ENCODE assay signal across 15 cellular contexts in genomic region chr1:1853593-1854257, GRCh38. TPM values are rescaled to one million over a fixed set of nuclear protein-coding genes. Genes with fewer than 3 reads are reported as not detected.
DNase-seq lines count a peak whose midpoint lies in the region; ATAC-seq, FAIRE-seq and TF ChIP-seq lines count a peak whose summit lies in the region.
"Had no signal": no experiment of that assay in that cellular context is flagged by ENCODE, and none has a peak within 500 bp of the region (broad histone marks: within the 10 kb centered on the region; RNA-seq: fewer than 3 reads in every experiment).

No MANE protein-coding gene starts in this region.

- H3K36me3 ChIP-seq in mammary epithelial cell (ENCODE audit: insufficient read depth, low read length) = peaks cover 2% of the 10 kb centered on the region

- H4K20me1 ChIP-seq in mammary epithelial cell (ENCODE audit: insufficient read depth, low read length) = peaks cover 18% of the 10 kb centered on the region

- POLR2A ChIA-PET in activated B cell treated with CpG ODN at 0.5 μM for 24 hours (lab: Charles Lee) = no interaction called here

- no peak overlapping the region for H3K4me3 ChIP-seq in mammary epithelial cell (replicated peaks in 1 of 3; ENCODE audit: insufficient read depth in 1 of 3, low read depth in 2 of 3, low read length in 3 of 3)
- H3K4me3 ChIP-seq: SJCRH30 had no signal

- FAIRE-seq in islet of Langerhans (lab: Jason Lieb, UNC) = peak; percentile 27

- H3K4me1 ChIP-seq in mammary epithelial cell (ENCODE audit: insufficient read depth, low read length) = peaks cover 6% of the 10 kb centered on the region

- no peak overlapping the region for H3K9ac ChIP-seq in mammary epithelial cell (ENCODE audit: insufficient read depth, low read length)
- H3K9ac ChIP-seq: KMS-11 had no signal

- ATAC-seq in activated B cell treated with CpG ODN at 0.5 μM for 24 hours (ENCODE audit: low read depth) = no peak
- no peak for ATAC-seq in HG03469 (IDR thresholded peaks at IDR 0.05; ENCODE audit: unreplicated experiment)

- H3K27ac ChIP-seq in mammary epithelial cell (ENCODE audit: insufficient read depth, low read depth, low read length) (no peak overlapping the region), temporal lobe (ENCODE audit: low read depth, low read length) (peak overlapping the region; percentile 72)
- H3K27ac ChIP-seq: KMS-11, SJCRH30 had no signal

- no peak overlapping the region for H3K4me2 ChIP-seq in mammary epithelial cell (ENCODE audit: insufficient read depth, low read depth, low read length)
- H3K4me2 ChIP-seq: KMS-11 had no signal

- peak overlapping the region; percentile 20 for H3K27ac Mint-ChIP-seq in activated B cell treated with CpG ODN at 0.5 μM for 24 hours

- H3K4me3 Mint-ChIP-seq in activated B cell treated with CpG ODN at 0.5 μM for 24 hours = no peak overlapping the region

- TF ChIP-seq CTCF in mammary epithelial cell (conservative IDR thresholded peaks at IDR 0.05 in 1 of 2, IDR thresholded peaks at IDR 0.05 in 1 of 2; ENCODE audit: extremely low read depth in 1 of 2, insufficient read depth in 1 of 2, low read depth in 1 of 2, low read length in 2 of 2) (no peak), activated B cell treated with CpG ODN at 0.5 μM for 24 hours (IDR thresholded peaks at IDR 0.05) (no peak)

- no peaks in the 10 kb centered on the region for H3K27me3 Mint-ChIP-seq in activated B cell treated with CpG ODN at 0.5 μM for 24 hours

- intact Hi-C loops in mammary epithelial cell (cut with micrococcal nuclease) (no loop called here), activated B cell treated with CpG ODN at 0.5 μM for 24 hours (cut with micrococcal nuclease) (no loop called here)

- no peak overlapping the region for H2AFZ ChIP-seq in mammary epithelial cell (ENCODE audit: low read depth, low read length)

- no TSS peak for BruUV-seq in mammary epithelial cell (replicated peaks; lab: Mats Ljungman, UMichigan)

- H3K79me2 ChIP-seq in mammary epithelial cell (ENCODE audit: insufficient read depth, low read length) = peaks cover 98% of the 10 kb centered on the region

- dilution Hi-C loops in mammary epithelial cell (cut with HindIII; ENCODE audit: low sequenced_read_pairs) = no loop called here

- in situ Hi-C loops in T47D (cut with HindIII; ENCODE audit: low pct_unique_long_range_greater_than_20kb, low sequenced_read_pairs) (no loop called here), mammary epithelial cell (cut with MboI; ENCODE audit: low sequenced_read_pairs in 2 of 2) (no loop called here), G401 (cut with HindIII; ENCODE audit: low sequenced_read_pairs) (no loop called here)

- H3K4me1 Mint-ChIP-seq in activated B cell treated with CpG ODN at 0.5 μM for 24 hours = peaks cover 71% of the 10 kb centered on the region

- WGBS in mammary epithelial cell (ENCODE audit: low coverage, missing lambda C conversion rate) = 81% methylated on average over 7 of the region's 7 CpGs

- no peaks in the 10 kb centered on the region for H3K9me3 ChIP-seq in mammary epithelial cell (replicated peaks; ENCODE audit: insufficient read depth, low read length)
- H3K9me3 ChIP-seq: SJCRH30 had no signal

- DNase-seq in T47D (ENCODE audit: low read depth in 1 of 2, low spot score in 1 of 2) (peak; percentile 26 to 59), mammary epithelial cell (no peak), activated B cell treated with CpG ODN at 0.5 μM for 24 hours (no peak), G401 (ENCODE audit: low spot score) (no peak)
- no peak for DNase-seq in NK-92 treated with Interleukin-12 subunit alpha and Interleukin-12 subunit beta, amount 100 ng/mL, for 24 hours (lab: John Stamatoyannopoulos, UW)
- DNase-seq: activated CD4-positive, CD25-positive, alpha-beta regulatory T cell; AML-193; central memory CD4-positive, alpha-beta T cell; NCI-H1930; SJCRH30; stimulated activated CD4-positive, alpha-beta T cell treated with anti-CD3 and anti-CD28 coated beads, Interleukin-1b, Interleukin-23, amount 100 ng/mL, for 48 hours had no signal

- CTCF ChIA-PET in mammary epithelial cell (lab: Charles Lee; ENCODE audit: low non-redundant PET) (no interaction called here), activated B cell treated with CpG ODN at 0.5 μM for 24 hours (lab: Charles Lee) (interaction anchor here (0.9 kb wide), 1 partner anchor 52 kb away, joined by 3 read pairs; no protein-coding TSS in a partner anchor)

- no peaks in the 10 kb centered on the region for H3K9me3 Mint-ChIP-seq in activated B cell treated with CpG ODN at 0.5 μM for 24 hours

- no peaks in the 10 kb centered on the region for H3K27me3 ChIP-seq in mammary epithelial cell (ENCODE audit: insufficient read depth, low read length)
- H3K27me3 ChIP-seq: SJCRH30 had no signal

- H3K36me3 Mint-ChIP-seq in activated B cell treated with CpG ODN at 0.5 μM for 24 hours (ENCODE audit: low read depth) = peaks cover 28% of the 10 kb centered on the region

RNA-seq across cellular contexts. Expression of gene GNB1, which starts 37.2 kb away (rescaled TPM):
- 100 to 1,000 TPM; 105 to 480 TPM for total RNA-seq in mammary epithelial cell
- 441 TPM for polyA plus RNA-seq in mammary epithelial cell
- 553 TPM for polyA minus RNA-seq in mammary epithelial cell
- 266 and 302 TPM in 2 replicates for total RNA-seq in activated B cell treated with CpG ODN at 0.5 μM for 24 hours
- 236 TPM for total RNA-seq in temporal lobe
- total RNA-seq in G401 (2014; rRNA removed; shearing (Covaris generic)) = 306 and 351 TPM in 2 replicates

Comparison
In these comparisons a context has a peak if more than half of its experiments do, and no peak if none do; other contexts are left out.
1. DNase-seq: peak in T47D (2 of 2); none in mammary epithelial cell (single experiment), activated B cell treated with CpG ODN at 0.5 μM for 24 hours (single experiment), G401 (single experiment) and NK-92 treated with Interleukin-12 subunit alpha and Interleukin-12 subunit beta, amount 100 ng/mL, for 24 hours (single experiment).